Comparison of ENCODE assay signal across 16 cellular contexts in genomic region chr15:57509965-57510364, GRCh38.
A peak's percentile ranks its signal among the peaks of the same experiment; 100 is the strongest.
DNase-seq lines count a peak whose midpoint lies in the region; ATAC-seq and TF ChIP-seq lines count a peak whose summit lies in the region.
"Had no signal": no experiment of that assay in that cellular context is flagged by ENCODE, and none has a peak within 500 bp of the region (broad histone marks: within the 10 kb centered on the region; RNA-seq: fewer than 3 reads in every experiment).

No MANE protein-coding gene starts in this region.

- no peak for TF ChIP-seq RAD21 in IMR-90 (IDR thresholded peaks at IDR 0.05; ENCODE audit: low read length)

- H2AK9ac ChIP-seq in IMR-90 (replicated peaks; ENCODE audit: low read depth, low read length, poor library complexity), result no peak overlapping the region

- H3K4me1 ChIP-seq in IMR-90 (ENCODE audit: control insufficient read depth, insufficient read depth, low read length) (peaks cover 5% of the 10 kb centered on the region), hepatocyte (ENCODE audit: insufficient read depth) (peaks cover 40% of the 10 kb centered on the region), aorta (ENCODE audit: control insufficient read depth in 1 of 2, insufficient read depth in 2 of 2, low read length in 2 of 2) (peaks cover 0 to 8% of the 10 kb centered on the region in 2 donors)
- H3K4me1 ChIP-seq: HAP-1 had no signal

- H2AFZ ChIP-seq in IMR-90 (replicated peaks; ENCODE audit: low read length, poor library complexity) (no peak overlapping the region), hepatocyte (no peak overlapping the region)

- no peak overlapping the region for H4K5ac ChIP-seq in IMR-90 (ENCODE audit: low read depth, low read length)

- TF ChIP-seq CTCF in IMR-90 (conservative IDR thresholded peaks at IDR 0.05; ENCODE audit: low read depth, low read length) (no peak), VCaP (conservative IDR thresholded peaks at IDR 0.05) (no peak), hepatocyte (IDR thresholded peaks at IDR 0.05; ENCODE audit: poor library complexity) (no peak)

- POLR2A ChIA-PET in IMR-90 (lab: Charles Lee; ENCODE audit: unreplicated experiment), result no interaction called here

- H4K91ac ChIP-seq in IMR-90 (ENCODE audit: insufficient read depth, low read depth, low read length), result no peak overlapping the region

- H3K27me3 ChIP-seq in IMR-90 (ENCODE audit: control insufficient read depth, insufficient read depth, low read length) (no peaks in the 10 kb centered on the region), hepatocyte (no peaks in the 10 kb centered on the region), aorta (ENCODE audit: control insufficient read depth in 1 of 2, insufficient read depth in 2 of 2, low read length in 1 of 2) (no peaks in the 10 kb centered on the region)
- H3K27me3 ChIP-seq: esophagus muscularis mucosa, spleen had no signal

- H3K18ac ChIP-seq in IMR-90 (ENCODE audit: low read depth, low read length), result peak overlapping the region; percentile 16; the same call in 1 of the 2 replicates

- no peak overlapping the region for H3K27ac ChIP-seq in IMR-90 (ENCODE audit: insufficient read depth, low read length)
- peak overlapping the region; percentile 99; the same call in 1 of the 2 replicates for H3K27ac ChIP-seq in VCaP
- H3K27ac ChIP-seq in hepatocyte, result peak overlapping the region; percentile 48
- H3K27ac ChIP-seq in aorta (ENCODE audit: low read depth in 1 of 2, low read length in 2 of 2), result no peak overlapping the region
- H3K27ac ChIP-seq: esophagus muscularis mucosa, spleen had no signal

- no peaks in the 10 kb centered on the region for H3K79me2 ChIP-seq in hepatocyte

- H3K56ac ChIP-seq in IMR-90 (ENCODE audit: extremely low read depth, insufficient read depth, low read length), result no peak overlapping the region

- no peak overlapping the region for H3K14ac ChIP-seq in IMR-90 (replicated peaks; ENCODE audit: low read depth, low read length)

- no CpG with 5 or more reads among the region's 4 CpGs for WGBS in IMR-90 (ENCODE audit: extremely low coverage in 2 of 2, insufficient read length in 1 of 2), 2 experiments
- 79% methylated on average over 4 of the region's 4 CpGs for WGBS in hepatocyte (ENCODE audit: low lambda C conversion rate, missing lambda C conversion rate)
- WGBS in aorta, 2 donors, result 22 to 25% methylated on average over 4 of the region's 4 CpGs

- H4K20me1 ChIP-seq in IMR-90 (ENCODE audit: insufficient read depth, low read length) (no peaks in the 10 kb centered on the region), hepatocyte (ENCODE audit: insufficient read depth, poor library complexity, severe bottlenecking) (no peaks in the 10 kb centered on the region)

- DNase-seq in IMR-90, result no peak
- no peak for DNase-seq in hepatocyte (ENCODE audit: low spot score)
- peak; percentile 46 for DNase-seq in renal cortical epithelial cell (ENCODE audit: low read depth)
- DNase-seq in aorta, result no peak
- DNase-seq in NCI-H1417 (lab: John Stamatoyannopoulos, UW), result no peak
- DNase-seq: activated CD4-positive, alpha-beta T cell treated with anti-CD3 and anti-CD28 coated beads for 36 hours; activated T-cell treated with anti-CD3 and anti-CD28 coated beads, Interleukin-2, amount 50 U/mL, for 48 hours; KBM-7; NCI-H1436 treated with DMSO at 0.1 percent for 48 hours; spleen had no signal

- H3K36me3 ChIP-seq in IMR-90 (ENCODE audit: control insufficient read depth, insufficient read depth, low read length) (no peaks in the 10 kb centered on the region), hepatocyte (replicated peaks; ENCODE audit: insufficient read depth, low read depth) (no peaks in the 10 kb centered on the region), aorta (ENCODE audit: control insufficient read depth in 1 of 2, insufficient read depth in 2 of 2, low read length in 1 of 2) (no peaks in the 10 kb centered on the region)
- H3K36me3 ChIP-seq: esophagus muscularis mucosa, HAP-1, spleen had no signal

- H3K4me3 ChIP-seq in IMR-90 (ENCODE audit: insufficient read depth, low read depth, low read length) (no peak overlapping the region), hepatocyte (no peak overlapping the region), aorta (ENCODE audit: low read length in 2 of 2) (no peak overlapping the region)
- H3K4me3 ChIP-seq: coronary artery, esophagus muscularis mucosa, HAP-1, spleen had no signal

- no peak overlapping the region; the same call in 1 of the 2 replicates for H2BK120ac ChIP-seq in IMR-90 (ENCODE audit: low read depth, low read length)

- H4K8ac ChIP-seq in IMR-90 (ENCODE audit: low read depth in 2 of 2, low read length in 2 of 2), result peak overlapping the region in 1 of 2 experiments; percentile 47; a peak in 1 of 4 replicates

- no peak overlapping the region for H2AK5ac ChIP-seq in IMR-90 (ENCODE audit: low read depth, low read length)

- no peaks in the 10 kb centered on the region for H3K9me1 ChIP-seq in IMR-90 (ENCODE audit: insufficient read depth, low read length)

- no peak overlapping the region for H2BK5ac ChIP-seq in IMR-90 (ENCODE audit: low read depth, low read length, poor library complexity, severe bottlenecking)

- H3K4me2 ChIP-seq in IMR-90 (ENCODE audit: low read depth, low read length) (no peak overlapping the region), hepatocyte (no peak overlapping the region)

- no TSS peak for BruUV-seq in IMR-90 (replicated peaks; lab: Mats Ljungman, UMichigan)

- H2BK15ac ChIP-seq in IMR-90 (ENCODE audit: low read depth, low read length), result no peak overlapping the region

- H2BK20ac ChIP-seq in IMR-90 (ENCODE audit: low read depth, low read length), result no peak overlapping the region

- no peak overlapping the region for H3K4ac ChIP-seq in IMR-90 (ENCODE audit: low read depth, low read length)

- no peaks in the 10 kb centered on the region for H3K9me2 ChIP-seq in hepatocyte (replicated peaks; ENCODE audit: insufficient read depth)

- H3K9ac ChIP-seq in IMR-90 (ENCODE audit: low read depth, low read length), result no peak overlapping the region

- no peaks in the 10 kb centered on the region for H3K79me1 ChIP-seq in IMR-90 (ENCODE audit: low read depth in 1 of 2, low read length in 2 of 2)

- TF ChIP-seq POLR2A in IMR-90 (IDR thresholded peaks at IDR 0.05; ENCODE audit: low read depth, low read length), result no peak

- dilution Hi-C loops in IMR-90 (cut with HindIII; ENCODE audit: low sequenced_read_pairs, unreplicated experiment), result no loop called here

- intact Hi-C loops in IMR-90 (cut with micrococcal nuclease), result no loop called here
- intact Hi-C loops in aorta (cut with DNase I), result no loop called here

- in situ Hi-C loops in IMR-90 (cut with MboI; ENCODE audit: low sequenced_read_pairs), result no loop called here

- H3K9me3 ChIP-seq in IMR-90 (ENCODE audit: control insufficient read depth, insufficient read depth, low read length) (no peaks in the 10 kb centered on the region), hepatocyte (ENCODE audit: low read depth) (no peaks in the 10 kb centered on the region), aorta (ENCODE audit: control insufficient read depth, low read length) (no peaks in the 10 kb centered on the region)
- H3K9me3 ChIP-seq: esophagus muscularis mucosa, HAP-1, spleen had no signal

- H3K23ac ChIP-seq in IMR-90 (ENCODE audit: low read depth, low read length), result no peak overlapping the region

- ATAC-seq in IMR-90 (ENCODE audit: low read depth), result no peak
- ATAC-seq in aorta (ENCODE audit: low FRiP score), result no peak
- ATAC-seq in HG02798 (IDR thresholded peaks at IDR 0.05; ENCODE audit: poor library complexity, unreplicated experiment), result no peak
- ATAC-seq in HG03139 (IDR thresholded peaks at IDR 0.05; ENCODE audit: unreplicated experiment), result no peak
- ATAC-seq: activated CD4-positive, alpha-beta T cell treated with anti-CD3 and anti-CD28 coated beads for 36 hours had no signal

- CTCF ChIA-PET in IMR-90 (lab: Yijun Ruan, JAX), result no interaction called here

TF ChIP-seq in IMR-90, 13 proteins besides CTCF, POLR2A, EP300 and RAD21:
- TF ChIP-seq ELK1 (IDR thresholded peaks at IDR 0.05; ENCODE audit: borderline replicate concordance, low read depth, low read length), result no peak
- no peak for TF ChIP-seq FOS (IDR thresholded peaks at IDR 0.05; ENCODE audit: low read depth, low read length)
- no peak for TF ChIP-seq RCOR1 (IDR thresholded peaks at IDR 0.05; ENCODE audit: insufficient replicate concordance, low read length)
- TF ChIP-seq BHLHE40 (IDR thresholded peaks at IDR 0.05; ENCODE audit: low read depth, low read length), result no peak
- TF ChIP-seq CHD1 (IDR thresholded peaks at IDR 0.05; ENCODE audit: low read depth, low read length), result no peak
- TF ChIP-seq USF2 (IDR thresholded peaks at IDR 0.05; ENCODE audit: low read depth, low read length), result no peak
- no peak for TF ChIP-seq NFE2L2 (IDR thresholded peaks at IDR 0.05; ENCODE audit: low read depth, low read length)
- no peak for TF ChIP-seq RFX5 (IDR thresholded peaks at IDR 0.05; ENCODE audit: low read depth, low read length)
- no peak for TF ChIP-seq SMC3 (IDR thresholded peaks at IDR 0.05; ENCODE audit: low read depth, low read length)
- TF ChIP-seq MXI1 (IDR thresholded peaks at IDR 0.05; ENCODE audit: borderline replicate concordance, low read depth, low read length), result no peak
- TF ChIP-seq CEBPB (IDR thresholded peaks at IDR 0.05; ENCODE audit: low read depth, low read length), result no peak
- TF ChIP-seq MAZ (IDR thresholded peaks at IDR 0.05; ENCODE audit: borderline replicate concordance, low read depth, low read length), result no peak
- TF ChIP-seq MAFK (IDR thresholded peaks at IDR 0.05; ENCODE audit: low read depth, low read length), result no peak

Comparison
In these comparisons a context has a peak if more than half of its experiments do, and no peak if none do; other contexts are left out.
1. H3K27ac ChIP-seq: peak in VCaP (single experiment) and hepatocyte (single experiment); none in IMR-90 (single experiment) and aorta (0 of 2).